ENCODE assay signal across 8 cellular contexts in genomic region chr9:105522618-105523385, GRCh38. TPM values are rescaled to one million over a fixed set of nuclear protein-coding genes. Genes with fewer than 3 reads are reported as not detected.
A peak's percentile ranks its signal among the peaks of the same experiment; 100 is the strongest.
DNase-seq lines count a peak whose midpoint lies in the region; ATAC-seq and TF ChIP-seq lines count a peak whose summit lies in the region.
"Not testable (repeated sequence)": the region's sequence is repeated elsewhere in the genome, so short reads cannot be mapped to it uniquely, and the experiment has no call there.

No MANE protein-coding gene starts in this region.

- not testable (repeated sequence) for H3K36me3 ChIP-seq in right lobe of liver

- WGBS in right lobe of liver (ENCODE audit: insufficient coverage, low coverage, low lambda C conversion rate, missing lambda C conversion rate): 43% methylated on average over 7 of the region's 10 CpGs

- H3K4me3 ChIP-seq in right lobe of liver: not testable (repeated sequence)

- not testable (repeated sequence) for H3K9me3 ChIP-seq in right lobe of liver

- H3K27ac ChIP-seq in right lobe of liver: not testable (repeated sequence)

- H3K4me1 ChIP-seq in right lobe of liver: not testable (repeated sequence)

- H3K27me3 ChIP-seq in right lobe of liver: not testable (repeated sequence)

- peak; percentile 86 for ATAC-seq in GM18498 (IDR thresholded peaks at IDR 0.05; ENCODE audit: unreplicated experiment)
- peak; percentile 85 for ATAC-seq in GM18907 (IDR thresholded peaks at IDR 0.05; ENCODE audit: unreplicated experiment)
- peak; percentile 79 for ATAC-seq in GM21367 (IDR thresholded peaks at IDR 0.05; ENCODE audit: unreplicated experiment)
- ATAC-seq in HG02571 (IDR thresholded peaks at IDR 0.05; ENCODE audit: unreplicated experiment): peak; percentile 91
- peak; percentile 63 for ATAC-seq in HG02981 (IDR thresholded peaks at IDR 0.05; ENCODE audit: unreplicated experiment)
- peak; percentile 61 for ATAC-seq in HG03354 (IDR thresholded peaks at IDR 0.05; ENCODE audit: poor library complexity, severe bottlenecking, unreplicated experiment)
- peak; percentile 87 to 91 (median 90) for ATAC-seq in right lobe of liver

- peak; percentile 14 to 54 for DNase-seq in NCI-H446 (lab: John Stamatoyannopoulos, UW)
- DNase-seq in right lobe of liver: not testable (repeated sequence)

- intact Hi-C loops in right lobe of liver (cut with DNase I): not testable (repeated sequence)

- not testable (repeated sequence) for TF ChIP-seq CTCF in right lobe of liver (IDR thresholded peaks at IDR 0.05)

- TF ChIP-seq POLR2A in right lobe of liver (IDR thresholded peaks at IDR 0.05): not testable (repeated sequence)

RNA-seq across cellular contexts. Expression of gene FKTN, which starts 35.1 kb away (rescaled TPM):
- 1 to 10 TPM; 4.5 to 9.8 (median 7.2) TPM for total RNA-seq in right lobe of liver
